In the genomic region with DNA sequence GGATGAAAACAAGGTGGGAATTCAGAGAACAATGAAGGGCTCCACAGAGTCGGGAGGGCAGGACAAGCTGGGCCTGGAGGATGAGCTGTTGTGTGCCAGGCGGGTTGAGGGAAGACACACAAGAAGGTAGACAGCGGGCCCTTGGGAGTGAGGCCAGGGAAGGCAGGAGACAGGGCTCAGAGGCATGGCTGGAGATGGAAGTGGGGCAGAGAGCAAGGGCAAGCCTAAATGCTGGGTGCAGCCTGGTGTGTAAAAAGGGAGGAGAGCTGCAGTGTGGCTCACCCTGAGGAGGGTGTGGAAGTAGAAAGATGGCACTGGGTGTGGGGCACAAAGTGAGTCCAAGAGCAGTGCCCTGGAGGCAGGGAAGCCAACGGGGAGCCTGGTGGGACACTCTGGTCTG, we compare ENCODE assay signal across 17 cellular contexts.
DNase-seq lines count a peak whose midpoint lies in the region; ATAC-seq and TF ChIP-seq lines count a peak whose summit lies in the region.
"Had no signal": no experiment of that assay in that cellular context is flagged by ENCODE, and none has a peak within 500 bp of the region (broad histone marks: within the 10 kb centered on the region; RNA-seq: fewer than 3 reads in every experiment).

No MANE protein-coding gene starts in this region.

- H2AFZ ChIP-seq in IMR-90 (replicated peaks; ENCODE audit: low read length, poor library complexity) (no peak overlapping the region), fibroblast of lung (ENCODE audit: low read length) (no peak overlapping the region), smooth muscle cell (ENCODE audit: low read depth) (no peak overlapping the region), GM23338 (no peak overlapping the region)

- H3K9me1 ChIP-seq in IMR-90 (ENCODE audit: insufficient read depth, low read length): peaks cover 27% of the 10 kb centered on the region

- H3K36me3 Mint-ChIP-seq in GM23338 (ENCODE audit: low read depth): peaks cover 9% of the 10 kb centered on the region

- 0 out of 2 replicates have a peak overlapping the region, but pooled peaks have one; percentile 38 for H3K27ac ChIP-seq in IMR-90 (ENCODE audit: insufficient read depth, low read length)
- peak overlapping the region; percentile 32 for H3K27ac ChIP-seq in angular gyrus (ENCODE audit: low read depth, low read length)
- H3K27ac ChIP-seq in fibroblast of lung (ENCODE audit: insufficient read depth, low read length): peak overlapping the region; percentile 21
- no peak overlapping the region for H3K27ac ChIP-seq in smooth muscle cell (ENCODE audit: low read depth)
- H3K27ac ChIP-seq in GM23338 (ENCODE audit: low read depth): no peak overlapping the region
- H3K27ac ChIP-seq: Peyer's patch, prostate gland had no signal

- H3F3A ChIP-seq in smooth muscle cell (ENCODE audit: low read depth): no peaks in the 10 kb centered on the region
- no peaks in the 10 kb centered on the region for H3F3A ChIP-seq in GM23338 (replicated peaks; ENCODE audit: low read depth)

- H3K27me3 ChIP-seq in IMR-90 (ENCODE audit: control insufficient read depth, insufficient read depth, low read length): no peaks in the 10 kb centered on the region
- H3K27me3 ChIP-seq in fibroblast of lung (ENCODE audit: control insufficient read depth, insufficient read depth, low read length): no peaks in the 10 kb centered on the region
- H3K27me3 ChIP-seq in smooth muscle cell (ENCODE audit: low read depth): no peaks in the 10 kb centered on the region
- H3K27me3 ChIP-seq in GM23338 (ENCODE audit: insufficient read depth): no peaks in the 10 kb centered on the region
- no peaks in the 10 kb centered on the region for H3K27me3 ChIP-seq in HAP-1 (ENCODE audit: low read depth)
- H3K27me3 ChIP-seq: MG63, Peyer's patch had no signal

- H4K8ac ChIP-seq in IMR-90 (ENCODE audit: low read depth in 2 of 2, low read length in 2 of 2): peak overlapping the region in 1 of 2 experiments; percentile 69; a peak in 2 of 4 replicates

- 0 out of 2 replicates have a peak overlapping the region, but pooled peaks have one; percentile 11 for H2BK20ac ChIP-seq in IMR-90 (ENCODE audit: low read depth, low read length)

- ATAC-seq in IMR-90 (ENCODE audit: low read depth): no peak
- no peak for ATAC-seq in GM23338

- H3K9ac ChIP-seq in IMR-90 (ENCODE audit: low read depth, low read length): peak overlapping the region; percentile 35; the same call in 1 of the 2 replicates
- H3K9ac ChIP-seq in fibroblast of lung (ENCODE audit: insufficient read depth, low read length): no peak overlapping the region
- H3K9ac ChIP-seq in smooth muscle cell (ENCODE audit: low read depth): no peak overlapping the region

- no peak overlapping the region for H3K4me3 Mint-ChIP-seq in GM23338
- H3K4me3 Mint-ChIP-seq: activated B cell treated with CpG ODN at 0.5 μM for 24 hours; activated naive CD4-positive, alpha-beta T cell treated with anti-CD3 and anti-CD28 coated beads for 36 hours had no signal

- H4K91ac ChIP-seq in IMR-90 (ENCODE audit: insufficient read depth, low read depth, low read length): peak overlapping the region; percentile 51

- no peak overlapping the region for H3K56ac ChIP-seq in IMR-90 (ENCODE audit: extremely low read depth, insufficient read depth, low read length)

- peaks cover 17% of the 10 kb centered on the region for H3K27me3 Mint-ChIP-seq in GM23338 (ENCODE audit: insufficient read depth, low read depth, poor library complexity)
- H3K27me3 Mint-ChIP-seq: activated B cell treated with CpG ODN at 0.5 μM for 24 hours had no signal

- peaks cover 23% of the 10 kb centered on the region for H3K4me1 Mint-ChIP-seq in GM23338

- DNase-seq in IMR-90 (no peak), fibroblast of lung (ENCODE audit: low read depth in 2 of 2) (no peak), smooth muscle cell (lab: John Stamatoyannopoulos, UW; ENCODE audit: unreplicated experiment) (no peak), GM23338 (ENCODE audit: low spot score) (no peak), HAP-1 (ENCODE audit: low spot score in 2 of 2) (no peak), COLO829 (ENCODE audit: low spot score) (no peak)
- DNase-seq: activated B cell treated with CpG ODN at 0.5 μM for 24 hours; activated naive CD4-positive, alpha-beta T cell treated with anti-CD3 and anti-CD28 coated beads for 36 hours; AML-193; central memory CD4-positive, alpha-beta T cell; NCI-H2029; NCI-H526; stimulated activated CD4-positive, alpha-beta T cell treated with anti-CD3 and anti-CD28 coated beads, Interleukin-1b, Interleukin-23, amount 100 ng/mL, for 48 hours had no signal

- H3K9me3 ChIP-seq in IMR-90 (ENCODE audit: control insufficient read depth, insufficient read depth, low read length): no peaks in the 10 kb centered on the region
- H3K9me3 ChIP-seq in fibroblast of lung (ENCODE audit: control insufficient read depth, insufficient read depth, low read depth, low read length): no peaks in the 10 kb centered on the region
- no peaks in the 10 kb centered on the region for H3K9me3 ChIP-seq in smooth muscle cell (replicated peaks; ENCODE audit: low read depth)
- H3K9me3 ChIP-seq in HAP-1: no peaks in the 10 kb centered on the region
- H3K9me3 ChIP-seq: MG63, Peyer's patch, prostate gland had no signal

- TF ChIP-seq RAD21 in IMR-90 (IDR thresholded peaks at IDR 0.05; ENCODE audit: low read length): no peak

- in situ Hi-C loops in IMR-90 (cut with MboI; ENCODE audit: low sequenced_read_pairs) (no loop called here), HAP-1 (cut with MboI; ENCODE audit: low sequenced_read_pairs) (no loop called here)

- H4K20me1 ChIP-seq in IMR-90 (ENCODE audit: insufficient read depth, low read length) (0 out of 2 replicates have a peak, but pooled peaks cover 14% of the 10 kb centered on the region), fibroblast of lung (ENCODE audit: control insufficient read depth, extremely low read depth, insufficient read depth, low read length) (no peaks in the 10 kb centered on the region), smooth muscle cell (ENCODE audit: low read depth) (no peaks in the 10 kb centered on the region), GM23338 (replicated peaks; ENCODE audit: insufficient read depth) (no peaks in the 10 kb centered on the region; the same call in 1 of the 2 replicates)

- H3K36me3 ChIP-seq in IMR-90 (ENCODE audit: control insufficient read depth, insufficient read depth, low read length) (peaks cover 18% of the 10 kb centered on the region), fibroblast of lung (ENCODE audit: control insufficient read depth, insufficient read depth, low read length) (peaks cover 2% of the 10 kb centered on the region), smooth muscle cell (ENCODE audit: low read depth) (no peaks in the 10 kb centered on the region), GM23338 (ENCODE audit: insufficient read depth) (no peaks in the 10 kb centered on the region), HAP-1 (replicated peaks) (no peaks in the 10 kb centered on the region)
- H3K36me3 ChIP-seq: MG63, Peyer's patch, prostate gland had no signal

- H3K4me2 ChIP-seq in IMR-90 (ENCODE audit: low read depth, low read length): no peak overlapping the region
- peak overlapping the region; percentile 58 for H3K4me2 ChIP-seq in fibroblast of lung (ENCODE audit: extremely low read depth, insufficient read depth, low read length)
- H3K4me2 ChIP-seq in smooth muscle cell: peak overlapping the region; percentile 1
- H3K4me2 ChIP-seq in GM23338: no peak overlapping the region

- no peak overlapping the region for H2BK5ac ChIP-seq in IMR-90 (ENCODE audit: low read depth, low read length, poor library complexity, severe bottlenecking)

- peaks cover 3% of the 10 kb centered on the region; the same call in 1 of the 3 replicates for H3K9me3 Mint-ChIP-seq in GM23338
- H3K9me3 Mint-ChIP-seq: activated B cell treated with CpG ODN at 0.5 μM for 24 hours; activated naive CD4-positive, alpha-beta T cell treated with anti-CD3 and anti-CD28 coated beads for 36 hours had no signal

- H3K79me1 ChIP-seq in IMR-90 (ENCODE audit: low read depth in 1 of 2, low read length in 2 of 2): peaks cover 2 to 16% of the 10 kb centered on the region in 2 experiments; a peak in 3 of 4 replicates

- TF ChIP-seq POLR2A in IMR-90 (IDR thresholded peaks at IDR 0.05; ENCODE audit: low read depth, low read length): no peak

- no peaks in the 10 kb centered on the region for H3K9me2 ChIP-seq in GM23338 (ENCODE audit: insufficient read depth)

- 100% methylated on average over 2 of the region's 4 CpGs; no CpG with 5 or more reads in 1 of the 2 experiments for WGBS in IMR-90 (ENCODE audit: extremely low coverage in 2 of 2, insufficient read length in 1 of 2), 2 experiments
- WGBS in smooth muscle cell (ENCODE audit: low lambda C conversion rate): 94% methylated on average over 4 of the region's 4 CpGs

- intact Hi-C loops in IMR-90 (cut with micrococcal nuclease): no loop called here

- no peak overlapping the region; the same call in 1 of the 2 replicates for H3K23ac ChIP-seq in IMR-90 (ENCODE audit: low read depth, low read length)

- H3K27ac Mint-ChIP-seq in GM23338: no peak overlapping the region
- H3K27ac Mint-ChIP-seq: activated B cell treated with CpG ODN at 0.5 μM for 24 hours; activated naive CD4-positive, alpha-beta T cell treated with anti-CD3 and anti-CD28 coated beads for 36 hours had no signal

- CTCF ChIA-PET in IMR-90 (lab: Yijun Ruan, JAX): no interaction called here

- H3K4me1 ChIP-seq in IMR-90 (ENCODE audit: control insufficient read depth, insufficient read depth, low read length) (peaks cover 11% of the 10 kb centered on the region), fibroblast of lung (ENCODE audit: control insufficient read depth, extremely low read depth, insufficient read depth, low read length) (peaks cover 12% of the 10 kb centered on the region), smooth muscle cell (ENCODE audit: low read depth) (no peaks in the 10 kb centered on the region), GM23338 (ENCODE audit: insufficient read depth) (peaks cover 7% of the 10 kb centered on the region; the same call in 1 of the 2 replicates), HAP-1 (no peaks in the 10 kb centered on the region)
- H3K4me1 ChIP-seq: prostate gland had no signal

- peak overlapping the region; percentile 67 for H3K14ac ChIP-seq in IMR-90 (replicated peaks; ENCODE audit: low read depth, low read length)

- H2BK15ac ChIP-seq in IMR-90 (ENCODE audit: low read depth, low read length): no peak overlapping the region

- POLR2A ChIA-PET in IMR-90 (lab: Charles Lee; ENCODE audit: unreplicated experiment): no interaction called here

- peak overlapping the region; percentile 51 for H2AK9ac ChIP-seq in IMR-90 (replicated peaks; ENCODE audit: low read depth, low read length, poor library complexity)

- H3K4me3 ChIP-seq in IMR-90 (ENCODE audit: insufficient read depth, low read depth, low read length): no peak overlapping the region
- no peak overlapping the region for H3K4me3 ChIP-seq in fibroblast of lung (replicated peaks in 1 of 4; ENCODE audit: control extremely low read depth in 1 of 4, insufficient read depth in 1 of 4, low read depth in 3 of 4, low read length in 4 of 4)
- no peak overlapping the region for H3K4me3 ChIP-seq in smooth muscle cell
- H3K4me3 ChIP-seq in GM23338: no peak overlapping the region
- H3K4me3 ChIP-seq in HAP-1: no peak overlapping the region
- H3K4me3 ChIP-seq: MG63, Peyer's patch, prostate gland had no signal

- BruUV-seq in IMR-90 (replicated peaks; lab: Mats Ljungman, UMichigan): no TSS peak

- peak overlapping the region; percentile 75 for H3K4ac ChIP-seq in IMR-90 (ENCODE audit: low read depth, low read length)

- TF ChIP-seq CTCF in IMR-90 (conservative IDR thresholded peaks at IDR 0.05; ENCODE audit: low read depth, low read length) (no peak), fibroblast of lung (conservative IDR thresholded peaks at IDR 0.05 in 1 of 2, IDR thresholded peaks at IDR 0.05 in 1 of 2; ENCODE audit: low read depth in 1 of 2, low read length in 2 of 2) (no peak), smooth muscle cell (IDR thresholded peaks at IDR 0.05; ENCODE audit: borderline replicate concordance, insufficient read depth, poor library complexity, severe bottlenecking) (no peak), GM23338 (conservative IDR thresholded peaks at IDR 0.05; ENCODE audit: low read depth in 2 of 2) (no peak)

- no peak overlapping the region; the same call in 1 of the 2 replicates for H3K18ac ChIP-seq in IMR-90 (ENCODE audit: low read depth, low read length)

- dilution Hi-C loops in IMR-90 (cut with HindIII; ENCODE audit: low sequenced_read_pairs, unreplicated experiment): no loop called here

- peak overlapping the region; percentile 30 for H2BK120ac ChIP-seq in IMR-90 (ENCODE audit: low read depth, low read length)

- H2AK5ac ChIP-seq in IMR-90 (ENCODE audit: low read depth, low read length): peak overlapping the region; percentile 89

- H3K79me2 ChIP-seq in fibroblast of lung (ENCODE audit: control insufficient read depth, insufficient read depth, low read length): no peaks in the 10 kb centered on the region
- no peaks in the 10 kb centered on the region for H3K79me2 ChIP-seq in smooth muscle cell (ENCODE audit: low read depth)
- no peaks in the 10 kb centered on the region for H3K79me2 ChIP-seq in GM23338 (replicated peaks; ENCODE audit: insufficient read depth)

- H4K5ac ChIP-seq in IMR-90 (ENCODE audit: low read depth, low read length): no peak overlapping the region; the same call in 1 of the 2 replicates

Comparison
In these comparisons a context has a peak if more than half of its experiments do, and no peak if none do; other contexts are left out.
1. H3K27ac ChIP-seq: peak in IMR-90 (single experiment), angular gyrus (single experiment) and fibroblast of lung (single experiment); none in smooth muscle cell (single experiment) and GM23338 (single experiment).
2. H3K4me2 ChIP-seq: peak in fibroblast of lung (single experiment) and smooth muscle cell (single experiment); none in IMR-90 (single experiment) and GM23338 (single experiment).